23 cellular contexts compared by ENCODE assay signal in the genomic region with DNA sequence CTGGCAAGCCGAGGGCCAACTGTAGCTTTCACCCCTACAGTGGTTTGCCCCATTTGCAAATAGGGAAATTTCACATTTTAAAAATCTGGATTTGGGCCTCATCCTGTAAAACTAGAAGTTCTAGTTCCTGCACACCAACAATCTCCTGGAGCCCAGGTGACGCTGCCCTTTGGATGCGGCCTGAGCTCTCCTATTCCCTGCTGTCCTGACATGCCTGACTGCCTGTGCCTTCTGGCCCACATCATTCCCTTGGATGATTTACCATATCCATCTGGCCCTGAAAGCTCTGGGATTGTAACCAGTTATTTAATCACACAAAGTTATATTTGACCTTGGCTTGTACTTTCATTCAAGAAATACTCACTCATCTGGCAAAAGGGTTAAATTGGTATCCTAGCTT.
"Had no signal": no experiment of that assay in that cellular context is flagged by ENCODE, and none has a peak within 500 bp of the region (broad histone marks: within the 10 kb centered on the region; RNA-seq: fewer than 3 reads in every experiment).

No MANE protein-coding gene starts in this region.

- ATAC-seq: activated CD8-positive, alpha-beta memory T cell treated with anti-CD3 and anti-CD28 coated beads, Interleukin-2, amount 10 ng/mL, durations not matched to agents 7 days and 5 days; K562; T-cell had no signal

- DNase-seq: activated B cell treated with CpG ODN at 0.5 μM for 24 hours; activated CD4-positive, alpha-beta T cell treated with anti-CD3 and anti-CD28 coated beads for 1 hour; activated CD4-positive, alpha-beta T cell treated with anti-CD3 and anti-CD28 coated beads, Interleukin-2, amount 10 ng/mL, durations not matched to agents 24 days and 14 days; activated CD4-positive, alpha-beta T cell treated with anti-CD3 and anti-CD28 coated beads, Interleukin-2, amount 50 U/mL, for 48 hours; activated CD8-positive, alpha-beta memory T cell treated with anti-CD3 and anti-CD28 coated beads, Interleukin-2, amount 10 ng/mL, durations not matched to agents 7 days and 5 days; activated effector memory CD4-positive, alpha-beta T cell treated with Interleukin-2 at 50 U/mL for 16 hours; activated naive CD4-positive, alpha-beta T cell treated with Interleukin-2 at 50 U/mL for 16 hours; activated T-cell treated with anti-CD3 and anti-CD28 coated beads, Interleukin-2, amount 50 U/mL, for 24 hours; amygdala; Karpas-422; NCI-H1105 treated with DMSO at 0.1 percent for 48 hours; NCI-H1436 treated with DMSO at 0.1 percent for 48 hours; NCI-H187 treated with DMSO at 0.1 percent for 48 hours; NCI-H2081 treated with DMSO at 0.1 percent for 48 hours; NCI-H226; NK-92 treated with Interleukin-12 subunit alpha and Interleukin-12 subunit beta, amount 100 ng/mL, for 24 hours; Peyer's patch; T-cell; T-helper 2 cell; T1000 had no signal

- H3K4me3 ChIP-seq: cardiac muscle cell, K562, Peyer's patch, SK-N-MC had no signal

- H3K27ac ChIP-seq: cardiac muscle cell, Peyer's patch, SK-N-MC had no signal
